1 cellular context compared by ENCODE assay signal in the genomic region with DNA sequence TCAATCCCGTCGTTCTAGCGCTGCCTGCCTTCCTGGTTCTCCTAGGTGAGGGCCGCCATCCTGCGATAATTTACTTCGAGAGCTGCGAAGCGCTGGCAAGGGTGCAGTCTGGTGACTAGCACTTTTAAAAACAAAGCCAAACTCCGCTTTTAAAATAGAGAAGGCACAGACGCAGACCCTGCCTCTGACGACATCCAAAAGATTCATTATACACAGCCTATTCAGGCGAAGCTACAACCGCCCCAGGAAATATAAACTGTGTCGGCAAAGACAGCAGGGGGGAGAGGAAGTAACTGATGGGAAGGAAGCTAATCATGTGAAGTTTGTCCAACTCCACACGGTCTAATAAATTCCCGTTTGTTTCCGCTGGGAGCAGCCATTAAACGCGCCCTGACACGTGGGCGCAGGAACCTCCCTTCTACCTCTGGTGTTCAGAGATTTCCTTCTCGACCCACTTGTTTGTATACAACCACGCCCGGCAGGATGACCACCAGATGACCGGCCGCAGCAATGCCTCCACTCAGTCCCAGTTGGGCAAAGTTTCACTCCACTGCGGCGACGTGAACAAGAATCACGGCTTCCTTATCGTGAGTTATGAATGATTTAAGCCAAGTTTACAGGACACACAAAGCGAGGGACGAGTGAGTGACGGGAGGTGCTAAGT.
TF ChIP-seq lines count a peak whose summit lies in the region.

No MANE protein-coding gene starts in this region.

TF ChIP-seq in HEK293, 187 proteins besides CTCF, POLR2A, EP300 and RAD21 (continued from another document and continues in another):
- TF ChIP-seq, protein P1, sequence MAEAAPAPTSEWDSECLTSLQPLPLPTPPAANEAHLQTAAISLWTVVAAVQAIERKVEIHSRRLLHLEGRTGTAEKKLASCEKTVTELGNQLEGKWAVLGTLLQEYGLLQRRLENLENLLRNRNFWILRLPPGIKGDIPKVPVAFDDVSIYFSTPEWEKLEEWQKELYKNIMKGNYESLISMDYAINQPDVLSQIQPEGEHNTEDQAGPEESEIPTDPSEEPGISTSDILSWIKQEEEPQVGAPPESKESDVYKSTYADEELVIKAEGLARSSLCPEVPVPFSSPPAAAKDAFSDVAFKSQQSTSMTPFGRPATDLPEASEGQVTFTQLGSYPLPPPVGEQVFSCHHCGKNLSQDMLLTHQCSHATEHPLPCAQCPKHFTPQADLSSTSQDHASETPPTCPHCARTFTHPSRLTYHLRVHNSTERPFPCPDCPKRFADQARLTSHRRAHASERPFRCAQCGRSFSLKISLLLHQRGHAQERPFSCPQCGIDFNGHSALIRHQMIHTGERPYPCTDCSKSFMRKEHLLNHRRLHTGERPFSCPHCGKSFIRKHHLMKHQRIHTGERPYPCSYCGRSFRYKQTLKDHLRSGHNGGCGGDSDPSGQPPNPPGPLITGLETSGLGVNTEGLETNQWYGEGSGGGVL (tag by site-specific recombination; IDR thresholded peaks at IDR 0.05), result peak; percentile 79
- TF ChIP-seq, protein P2, sequence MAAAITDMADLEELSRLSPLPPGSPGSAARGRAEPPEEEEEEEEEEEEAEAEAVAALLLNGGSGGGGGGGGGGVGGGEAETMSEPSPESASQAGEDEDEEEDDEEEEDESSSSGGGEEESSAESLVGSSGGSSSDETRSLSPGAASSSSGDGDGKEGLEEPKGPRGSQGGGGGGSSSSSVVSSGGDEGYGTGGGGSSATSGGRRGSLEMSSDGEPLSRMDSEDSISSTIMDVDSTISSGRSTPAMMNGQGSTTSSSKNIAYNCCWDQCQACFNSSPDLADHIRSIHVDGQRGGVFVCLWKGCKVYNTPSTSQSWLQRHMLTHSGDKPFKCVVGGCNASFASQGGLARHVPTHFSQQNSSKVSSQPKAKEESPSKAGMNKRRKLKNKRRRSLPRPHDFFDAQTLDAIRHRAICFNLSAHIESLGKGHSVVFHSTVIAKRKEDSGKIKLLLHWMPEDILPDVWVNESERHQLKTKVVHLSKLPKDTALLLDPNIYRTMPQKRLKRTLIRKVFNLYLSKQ (tag by site-specific recombination; IDR thresholded peaks at IDR 0.05; ENCODE audit: borderline replicate concordance), result no peak
- TF ChIP-seq ZNF292 (tag by site-specific recombination; IDR thresholded peaks at IDR 0.05; ENCODE audit: borderline replicate concordance, low read depth), result no peak
- TF ChIP-seq ZNF423 (tag by site-specific recombination; IDR thresholded peaks at IDR 0.05), result peak; percentile 89
- TF ChIP-seq TCF7L2 (IDR thresholded peaks at IDR 0.05; ENCODE audit: borderline replicate concordance, low read depth, low read length), result peak; percentile 77
- TF ChIP-seq ZBTB1 (tag by site-specific recombination; IDR thresholded peaks at IDR 0.05), result 0 out of 2 replicates have a peak, but pooled peaks have one; percentile 35
- TF ChIP-seq HOXA7 (CRISPR knock-in tag; IDR thresholded peaks at IDR 0.05; ENCODE audit: borderline replicate concordance), result no peak
- peak; percentile 97 for TF ChIP-seq ZIC2 (tag by site-specific recombination; IDR thresholded peaks at IDR 0.05)
- TF ChIP-seq ZNF426 (tag by site-specific recombination; IDR thresholded peaks at IDR 0.05), result no peak
- TF ChIP-seq, protein P3, sequence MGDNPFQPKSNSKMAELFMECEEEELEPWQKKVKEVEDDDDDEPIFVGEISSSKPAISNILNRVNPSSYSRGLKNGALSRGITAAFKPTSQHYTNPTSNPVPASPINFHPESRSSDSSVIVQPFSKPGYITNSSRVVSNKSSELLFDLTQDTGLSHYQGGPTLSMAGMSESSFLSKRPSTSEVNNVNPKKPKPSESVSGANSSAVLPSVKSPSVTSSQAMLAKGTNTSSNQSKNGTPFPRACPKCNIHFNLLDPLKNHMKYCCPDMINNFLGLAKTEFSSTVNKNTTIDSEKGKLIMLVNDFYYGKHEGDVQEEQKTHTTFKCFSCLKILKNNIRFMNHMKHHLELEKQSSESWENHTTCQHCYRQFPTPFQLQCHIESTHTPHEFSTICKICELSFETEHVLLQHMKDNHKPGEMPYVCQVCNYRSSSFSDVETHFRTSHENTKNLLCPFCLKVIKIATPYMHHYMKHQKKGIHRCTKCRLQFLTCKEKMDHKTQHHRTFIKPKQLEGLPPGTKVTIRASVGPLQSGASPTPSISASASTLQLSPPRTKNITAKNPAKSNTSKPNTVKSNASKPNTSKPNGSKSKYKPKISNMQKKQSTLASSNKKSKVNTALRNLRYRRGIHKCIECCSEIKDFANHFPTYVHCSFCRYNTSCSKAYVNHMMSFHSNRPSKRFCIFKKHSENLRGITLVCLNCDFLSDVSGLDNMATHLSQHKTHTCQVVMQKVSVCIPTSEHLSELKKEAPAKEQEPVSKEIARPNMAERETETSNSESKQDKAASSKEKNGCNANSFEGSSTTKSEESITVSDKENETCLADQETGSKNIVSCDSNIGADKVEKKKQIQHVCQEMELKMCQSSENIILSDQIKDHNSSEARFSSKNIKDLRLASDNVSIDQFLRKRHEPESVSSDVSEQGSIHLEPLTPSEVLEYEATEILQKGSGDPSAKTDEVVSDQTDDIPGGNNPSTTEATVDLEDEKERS (tag by site-specific recombination; IDR thresholded peaks at IDR 0.05), result no peak
- TF ChIP-seq ZNF747 (tag by site-specific recombination; IDR thresholded peaks at IDR 0.05), result no peak
- TF ChIP-seq ZFP37 (tag by site-specific recombination; IDR thresholded peaks at IDR 0.05), result peak; percentile 57
- TF ChIP-seq, protein P4, sequence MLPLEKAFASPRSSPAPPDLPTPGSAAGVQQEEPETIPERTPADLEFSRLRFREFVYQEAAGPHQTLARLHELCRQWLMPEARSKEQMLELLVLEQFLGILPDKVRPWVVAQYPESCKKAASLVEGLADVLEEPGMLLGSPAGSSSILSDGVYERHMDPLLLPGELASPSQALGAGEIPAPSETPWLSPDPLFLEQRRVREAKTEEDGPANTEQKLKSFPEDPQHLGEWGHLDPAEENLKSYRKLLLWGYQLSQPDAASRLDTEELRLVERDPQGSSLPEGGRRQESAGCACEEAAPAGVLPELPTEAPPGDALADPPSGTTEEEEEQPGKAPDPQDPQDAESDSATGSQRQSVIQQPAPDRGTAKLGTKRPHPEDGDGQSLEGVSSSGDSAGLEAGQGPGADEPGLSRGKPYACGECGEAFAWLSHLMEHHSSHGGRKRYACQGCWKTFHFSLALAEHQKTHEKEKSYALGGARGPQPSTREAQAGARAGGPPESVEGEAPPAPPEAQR (tag by site-specific recombination; IDR thresholded peaks at IDR 0.05), result no peak
- TF ChIP-seq KLF9 (tag by site-specific recombination; IDR thresholded peaks at IDR 0.05; ENCODE audit: low read depth), result peak; percentile 13; the same call in 1 of the 2 replicates
- TF ChIP-seq MZF1 (tag by site-specific recombination; IDR thresholded peaks at IDR 0.05; ENCODE audit: borderline replicate concordance), result peak; percentile 82
- TF ChIP-seq SP2 (tag by site-specific recombination; IDR thresholded peaks at IDR 0.05), result peak; percentile 79
- peak; percentile 93 for TF ChIP-seq FEZF1 (tag by site-specific recombination; IDR thresholded peaks at IDR 0.05)
- TF ChIP-seq ZNF341 (tag by site-specific recombination; IDR thresholded peaks at IDR 0.05; ENCODE audit: low read depth), result peak; percentile 91
- no peak for TF ChIP-seq ZNF792 (tag by site-specific recombination; IDR thresholded peaks at IDR 0.05)
- peak; percentile 88 for TF ChIP-seq ZNF394 (tag by site-specific recombination; IDR thresholded peaks at IDR 0.05; ENCODE audit: borderline replicate concordance)
- peak; percentile 84 for TF ChIP-seq ZBTB21 (tag by site-specific recombination; IDR thresholded peaks at IDR 0.05)
- TF ChIP-seq, protein P5, sequence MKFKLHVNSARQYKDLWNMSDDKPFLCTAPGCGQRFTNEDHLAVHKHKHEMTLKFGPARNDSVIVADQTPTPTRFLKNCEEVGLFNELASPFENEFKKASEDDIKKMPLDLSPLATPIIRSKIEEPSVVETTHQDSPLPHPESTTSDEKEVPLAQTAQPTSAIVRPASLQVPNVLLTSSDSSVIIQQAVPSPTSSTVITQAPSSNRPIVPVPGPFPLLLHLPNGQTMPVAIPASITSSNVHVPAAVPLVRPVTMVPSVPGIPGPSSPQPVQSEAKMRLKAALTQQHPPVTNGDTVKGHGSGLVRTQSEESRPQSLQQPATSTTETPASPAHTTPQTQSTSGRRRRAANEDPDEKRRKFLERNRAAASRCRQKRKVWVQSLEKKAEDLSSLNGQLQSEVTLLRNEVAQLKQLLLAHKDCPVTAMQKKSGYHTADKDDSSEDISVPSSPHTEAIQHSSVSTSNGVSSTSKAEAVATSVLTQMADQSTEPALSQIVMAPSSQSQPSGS (tag by site-specific recombination; IDR thresholded peaks at IDR 0.05; ENCODE audit: low read depth), result peak; percentile 80
- TF ChIP-seq KLF7 (tag by site-specific recombination; IDR thresholded peaks at IDR 0.05; ENCODE audit: borderline replicate concordance), result peak; percentile 98
- peak; percentile 99 for TF ChIP-seq WT1 (tag by site-specific recombination; IDR thresholded peaks at IDR 0.05)
- 0 out of 2 replicates have a peak, but pooled peaks have one; percentile 15 for TF ChIP-seq ZNF146 (tag by site-specific recombination; IDR thresholded peaks at IDR 0.05)
- peak; percentile 84 for TF ChIP-seq KLF10 (tag by site-specific recombination; IDR thresholded peaks at IDR 0.05)
- TF ChIP-seq, protein P6, sequence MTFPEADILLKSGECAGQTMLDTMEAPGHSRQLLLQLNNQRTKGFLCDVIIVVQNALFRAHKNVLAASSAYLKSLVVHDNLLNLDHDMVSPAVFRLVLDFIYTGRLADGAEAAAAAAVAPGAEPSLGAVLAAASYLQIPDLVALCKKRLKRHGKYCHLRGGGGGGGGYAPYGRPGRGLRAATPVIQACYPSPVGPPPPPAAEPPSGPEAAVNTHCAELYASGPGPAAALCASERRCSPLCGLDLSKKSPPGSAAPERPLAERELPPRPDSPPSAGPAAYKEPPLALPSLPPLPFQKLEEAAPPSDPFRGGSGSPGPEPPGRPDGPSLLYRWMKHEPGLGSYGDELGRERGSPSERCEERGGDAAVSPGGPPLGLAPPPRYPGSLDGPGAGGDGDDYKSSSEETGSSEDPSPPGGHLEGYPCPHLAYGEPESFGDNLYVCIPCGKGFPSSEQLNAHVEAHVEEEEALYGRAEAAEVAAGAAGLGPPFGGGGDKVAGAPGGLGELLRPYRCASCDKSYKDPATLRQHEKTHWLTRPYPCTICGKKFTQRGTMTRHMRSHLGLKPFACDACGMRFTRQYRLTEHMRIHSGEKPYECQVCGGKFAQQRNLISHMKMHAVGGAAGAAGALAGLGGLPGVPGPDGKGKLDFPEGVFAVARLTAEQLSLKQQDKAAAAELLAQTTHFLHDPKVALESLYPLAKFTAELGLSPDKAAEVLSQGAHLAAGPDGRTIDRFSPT (tag by site-specific recombination; IDR thresholded peaks at IDR 0.05), result peak; percentile 35; the same call in 1 of the 2 replicates
- TF ChIP-seq ZNF19 (tag by site-specific recombination; IDR thresholded peaks at IDR 0.05; ENCODE audit: low read depth), result no peak
- TF ChIP-seq ZNF248 (tag by site-specific recombination; IDR thresholded peaks at IDR 0.05), result no peak
- TF ChIP-seq ZNF701 (tag by site-specific recombination; IDR thresholded peaks at IDR 0.05), result no peak
- peak; percentile 94 for TF ChIP-seq ZNF366 (tag by site-specific recombination; conservative IDR thresholded peaks at IDR 0.05)
- TF ChIP-seq, protein P7, sequence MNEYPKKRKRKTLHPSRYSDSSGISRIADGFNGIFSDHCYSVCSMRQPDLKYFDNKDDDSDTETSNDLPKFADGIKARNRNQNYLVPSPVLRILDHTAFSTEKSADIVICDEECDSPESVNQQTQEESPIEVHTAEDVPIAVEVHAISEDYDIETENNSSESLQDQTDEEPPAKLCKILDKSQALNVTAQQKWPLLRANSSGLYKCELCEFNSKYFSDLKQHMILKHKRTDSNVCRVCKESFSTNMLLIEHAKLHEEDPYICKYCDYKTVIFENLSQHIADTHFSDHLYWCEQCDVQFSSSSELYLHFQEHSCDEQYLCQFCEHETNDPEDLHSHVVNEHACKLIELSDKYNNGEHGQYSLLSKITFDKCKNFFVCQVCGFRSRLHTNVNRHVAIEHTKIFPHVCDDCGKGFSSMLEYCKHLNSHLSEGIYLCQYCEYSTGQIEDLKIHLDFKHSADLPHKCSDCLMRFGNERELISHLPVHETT (tag by site-specific recombination; IDR thresholded peaks at IDR 0.05), result peak; percentile 67
- TF ChIP-seq ZNF548 (tag by site-specific recombination; IDR thresholded peaks at IDR 0.05), result no peak
- TF ChIP-seq ZNF335 (tag by site-specific recombination; conservative IDR thresholded peaks at IDR 0.05), result peak; percentile 93
- peak; percentile 91; the same call in 1 of the 2 replicates for TF ChIP-seq BCL11B (tag by site-specific recombination; IDR thresholded peaks at IDR 0.05; ENCODE audit: low read depth)
- peak; percentile 79 for TF ChIP-seq KLF8 (tag by site-specific recombination; IDR thresholded peaks at IDR 0.05)
- TF ChIP-seq SCRT2 (tag by site-specific recombination; IDR thresholded peaks at IDR 0.05), result peak; percentile 72
- TF ChIP-seq, protein P8, sequence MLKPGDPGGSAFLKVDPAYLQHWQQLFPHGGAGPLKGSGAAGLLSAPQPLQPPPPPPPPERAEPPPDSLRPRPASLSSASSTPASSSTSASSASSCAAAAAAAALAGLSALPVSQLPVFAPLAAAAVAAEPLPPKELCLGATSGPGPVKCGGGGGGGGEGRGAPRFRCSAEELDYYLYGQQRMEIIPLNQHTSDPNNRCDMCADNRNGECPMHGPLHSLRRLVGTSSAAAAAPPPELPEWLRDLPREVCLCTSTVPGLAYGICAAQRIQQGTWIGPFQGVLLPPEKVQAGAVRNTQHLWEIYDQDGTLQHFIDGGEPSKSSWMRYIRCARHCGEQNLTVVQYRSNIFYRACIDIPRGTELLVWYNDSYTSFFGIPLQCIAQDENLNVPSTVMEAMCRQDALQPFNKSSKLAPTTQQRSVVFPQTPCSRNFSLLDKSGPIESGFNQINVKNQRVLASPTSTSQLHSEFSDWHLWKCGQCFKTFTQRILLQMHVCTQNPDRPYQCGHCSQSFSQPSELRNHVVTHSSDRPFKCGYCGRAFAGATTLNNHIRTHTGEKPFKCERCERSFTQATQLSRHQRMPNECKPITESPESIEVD (tag by site-specific recombination; IDR thresholded peaks at IDR 0.05), result peak; percentile 80
- TF ChIP-seq ZNF214 (tag by site-specific recombination; IDR thresholded peaks at IDR 0.05; ENCODE audit: borderline replicate concordance), result no peak
- peak; percentile 69; the same call in 1 of the 2 replicates for TF ChIP-seq ZNF501 (tag by site-specific recombination; IDR thresholded peaks at IDR 0.05)
- TF ChIP-seq GFI1B (tag by site-specific recombination; IDR thresholded peaks at IDR 0.05), result peak; percentile 87
- peak; percentile 84 for TF ChIP-seq ZBTB8A (tag by site-specific recombination; IDR thresholded peaks at IDR 0.05)
- no peak for TF ChIP-seq ZNF350 (tag by site-specific recombination; IDR thresholded peaks at IDR 0.05)
- TF ChIP-seq, protein P9, sequence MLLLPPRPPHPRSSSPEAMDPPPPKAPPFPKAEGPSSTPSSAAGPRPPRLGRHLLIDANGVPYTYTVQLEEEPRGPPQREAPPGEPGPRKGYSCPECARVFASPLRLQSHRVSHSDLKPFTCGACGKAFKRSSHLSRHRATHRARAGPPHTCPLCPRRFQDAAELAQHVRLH (tag by site-specific recombination; IDR thresholded peaks at IDR 0.05), result peak; percentile 72; the same call in 1 of the 2 replicates
- no peak for TF ChIP-seq ZNF791 (tag by site-specific recombination; IDR thresholded peaks at IDR 0.05)
